Comparison of ENCODE assay signal across 20 cellular contexts in the genomic region with DNA sequence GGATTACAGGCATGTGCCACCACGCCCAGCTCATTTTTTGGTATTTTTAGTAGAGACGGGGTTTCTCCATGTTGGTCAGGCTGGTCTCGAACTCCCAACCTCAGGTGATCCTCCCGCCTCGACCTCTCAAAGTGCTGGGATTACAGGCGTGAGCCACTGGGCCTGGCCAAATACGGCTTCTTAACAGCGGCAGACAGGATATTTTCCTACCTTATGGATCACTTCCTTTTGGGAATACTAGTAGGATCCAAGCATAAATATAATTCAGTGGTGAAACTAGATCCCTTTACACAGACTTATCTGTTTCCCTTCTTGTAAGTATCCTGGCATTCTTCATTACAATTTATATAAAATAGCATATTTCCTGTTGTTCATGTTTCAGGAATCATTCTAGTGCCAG. TPM values are rescaled to one million over a fixed set of nuclear protein-coding genes. Genes with fewer than 3 reads are reported as not detected.
A peak's percentile ranks its signal among the peaks of the same experiment; 100 is the strongest.
DNase-seq lines count a peak whose midpoint lies in the region; ATAC-seq and TF ChIP-seq lines count a peak whose summit lies in the region.
"Had no signal": no experiment of that assay in that cellular context is flagged by ENCODE, and none has a peak within 500 bp of the region (broad histone marks: within the 10 kb centered on the region; RNA-seq: fewer than 3 reads in every experiment).

No MANE protein-coding gene starts in this region.

- H3K9me3 ChIP-seq in upper lobe of left lung = no peaks in the 10 kb centered on the region

- no peak overlapping the region for H3K4me3 Mint-ChIP-seq in activated T-cell treated with anti-CD3 and anti-CD28 coated beads, Interleukin-2, amount 50 U/mL, for 72 hours
- no peak overlapping the region for H3K4me3 Mint-ChIP-seq in mesothelial cell of epicardium

- H3K36me3 Mint-ChIP-seq in activated T-cell treated with anti-CD3 and anti-CD28 coated beads, Interleukin-2, amount 50 U/mL, for 72 hours (ENCODE audit: insufficient read depth in 2 of 2) = peaks cover 19 to 49% of the 10 kb centered on the region in 2 donors
- peaks cover 23% of the 10 kb centered on the region for H3K36me3 Mint-ChIP-seq in mesothelial cell of epicardium

- TF ChIP-seq CTCF in VCaP (conservative IDR thresholded peaks at IDR 0.05) = no peak
- no peak for TF ChIP-seq CTCF in mesothelial cell of epicardium (IDR thresholded peaks at IDR 0.05; ENCODE audit: unreplicated experiment)
- TF ChIP-seq CTCF in lower leg skin (IDR thresholded peaks at IDR 0.05) = no peak
- no peak for TF ChIP-seq CTCF in upper lobe of left lung (IDR thresholded peaks at IDR 0.05)

- no peak overlapping the region for H3K4me3 ChIP-seq in lower leg skin (ENCODE audit: low read depth, poor library complexity, severe bottlenecking)
- no peak overlapping the region for H3K4me3 ChIP-seq in upper lobe of left lung

- no peak for TF ChIP-seq EP300 in upper lobe of left lung (IDR thresholded peaks at IDR 0.05)

- DNase-seq in activated T-cell treated with anti-CD3 and anti-CD28 coated beads, Interleukin-2, amount 50 U/mL, for 72 hours = no peak
- no peak for DNase-seq in activated T-cell treated with anti-CD3 and anti-CD28 coated beads for 4 hours
- no peak for DNase-seq in mesothelial cell of epicardium (ENCODE audit: low spot score in 2 of 2, unreplicated experiment in 2 of 2)
- no peak for DNase-seq in lower leg skin (ENCODE audit: low spot score in 2 of 2)
- no peak for DNase-seq in T-helper 2 cell
- no peak for DNase-seq in upper lobe of left lung
- DNase-seq: AML-193, C1 segment of cervical spinal cord, GOT3, HCEC 1CT, KBM-7, MM.1S, NCI-H1048, NCI-H1417 treated with DMSO at 0.1 percent for 48 hours, NCI-H187, NCI-H446, NCI-H526, OCI-M1 had no signal

- no peaks in the 10 kb centered on the region for H3K27me3 ChIP-seq in upper lobe of left lung

- peak overlapping the region; percentile 84 for H3K27ac Mint-ChIP-seq in activated T-cell treated with anti-CD3 and anti-CD28 coated beads, Interleukin-2, amount 50 U/mL, for 72 hours
- H3K27ac Mint-ChIP-seq in mesothelial cell of epicardium = peak overlapping the region; percentile 72

- no peak for TF ChIP-seq POLR2A in lower leg skin (IDR thresholded peaks at IDR 0.05)
- TF ChIP-seq POLR2A in upper lobe of left lung (IDR thresholded peaks at IDR 0.05) = no peak

- H3K36me3 ChIP-seq in upper lobe of left lung = peaks cover 0 to 56% (median 16%) of the 10 kb centered on the region in 4 donors

- peak overlapping the region; percentile 27 for H3K27ac ChIP-seq in VCaP
- H3K27ac ChIP-seq in upper lobe of left lung = no peak overlapping the region

- no peaks in the 10 kb centered on the region for H3K27me3 Mint-ChIP-seq in activated T-cell treated with anti-CD3 and anti-CD28 coated beads, Interleukin-2, amount 50 U/mL, for 72 hours (ENCODE audit: low read depth)
- no peaks in the 10 kb centered on the region for H3K27me3 Mint-ChIP-seq in mesothelial cell of epicardium (ENCODE audit: low read depth)

- H3K9me3 Mint-ChIP-seq in activated T-cell treated with anti-CD3 and anti-CD28 coated beads, Interleukin-2, amount 50 U/mL, for 72 hours = no peaks in the 10 kb centered on the region
- no peaks in the 10 kb centered on the region for H3K9me3 Mint-ChIP-seq in mesothelial cell of epicardium

- ATAC-seq in activated T-cell treated with anti-CD3 and anti-CD28 coated beads, Interleukin-2, amount 50 U/mL, for 72 hours (replicated peaks in 1 of 2) = no peak
- ATAC-seq in upper lobe of left lung (ENCODE audit: low FRiP score in 2 of 2) = no peak
- ATAC-seq: Right ventricle myocardium inferior had no signal

- peaks cover 3 to 33% (median 9%) of the 10 kb centered on the region in 4 donors for H3K4me1 ChIP-seq in upper lobe of left lung

- WGBS in lower leg skin, 2 donors = 86 to 87% methylated on average over 8 of the region's 8 CpGs
- WGBS in upper lobe of left lung, 2 donors = 83 to 89% methylated on average over 8 of the region's 8 CpGs

- intact Hi-C loops in lower leg skin (cut with DNase I; ENCODE audit: low total_unique reads) = loop anchor here (10.0 kb wide), 1 partner anchor 323 kb away; no protein-coding TSS in a partner anchor

- peaks cover 94% of the 10 kb centered on the region for H3K4me1 Mint-ChIP-seq in activated T-cell treated with anti-CD3 and anti-CD28 coated beads, Interleukin-2, amount 50 U/mL, for 72 hours (ENCODE audit: low read depth)
- peaks cover 28% of the 10 kb centered on the region for H3K4me1 Mint-ChIP-seq in mesothelial cell of epicardium

RNA-seq across cellular contexts. Expression of gene WNT4, which starts 40.9 kb away (rescaled TPM):
- not detected for total RNA-seq in activated T-cell treated with anti-CD3 and anti-CD28 coated beads, Interleukin-2, amount 50 U/mL, for 72 hours
- 34.9 to 41.2 TPM (median 38.7 TPM) in 3 replicates for total RNA-seq in mesothelial cell of epicardium
- total RNA-seq in lower leg skin = 10 to 100 TPM in 3 of 4 donors, 1 to 10 TPM in 1; 9.4 to 18.8 (median 14.5) TPM
- total RNA-seq in upper lobe of left lung = 1 to 10 TPM; 1.0 to 3.2 (median 2.0) TPM
- total RNA-seq: Right ventricle myocardium inferior had no signal

RNA-seq across cellular contexts. Expression of gene CDC42, which starts 49.5 kb away (rescaled TPM):
- total RNA-seq in activated T-cell treated with anti-CD3 and anti-CD28 coated beads, Interleukin-2, amount 50 U/mL, for 72 hours = 100 to 1,000 TPM; 292 to 349 TPM
- total RNA-seq in mesothelial cell of epicardium = 239 to 246 TPM (median 244 TPM) in 3 replicates
- 100 to 1,000 TPM; 162 to 226 (median 203) TPM for total RNA-seq in lower leg skin
- 100 to 1,000 TPM in 4 of 6 donors, 10 to 100 TPM in 2; 24.1 to 248 (median 213) TPM for total RNA-seq in upper lobe of left lung
